32 cellular contexts compared by ENCODE assay signal in the genomic region with DNA sequence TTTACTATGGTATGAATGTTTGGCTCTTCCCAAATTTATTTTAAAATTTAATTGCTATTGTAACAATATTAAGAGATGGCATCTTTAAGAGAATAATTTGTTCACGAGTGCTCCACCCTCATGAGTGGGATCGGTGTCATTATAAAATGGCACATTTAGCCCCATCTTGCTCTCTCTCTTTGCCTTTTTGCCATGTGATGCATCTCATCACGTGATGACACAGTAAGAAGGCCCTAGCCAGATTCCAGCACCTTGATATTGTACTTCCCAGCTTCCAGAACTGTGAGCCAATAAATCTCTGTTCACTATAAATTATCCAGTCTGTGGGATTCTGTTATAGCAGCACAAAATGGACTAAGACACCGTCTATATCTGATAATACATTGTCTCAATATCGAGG.
"Had no signal": no experiment of that assay in that cellular context is flagged by ENCODE, and none has a peak within 500 bp of the region (broad histone marks: within the 10 kb centered on the region; RNA-seq: fewer than 3 reads in every experiment).

No MANE protein-coding gene starts in this region.

- H3K27ac Mint-ChIP-seq: naive thymus-derived CD4-positive, alpha-beta T cell; natural killer cell; nephron; progenitor cell of endocrine pancreas; stimulated activated naive CD8-positive, alpha-beta T cell treated with anti-CD3 and anti-CD28 coated beads, Interleukin-15, amount 100 ng/mL, for 72 hours had no signal

- H3K9me3 Mint-ChIP-seq: nephron, neural crest cell had no signal

- H3K4me3 ChIP-seq: ovary, psoas muscle, skin epidermis, smooth muscle cell, spleen, suprapubic skin, testis, tibial artery, transverse colon, upper lobe of left lung, vagina had no signal

- H3K4me1 Mint-ChIP-seq: naive thymus-derived CD4-positive, alpha-beta T cell; natural killer cell; neural crest cell; stimulated activated naive CD8-positive, alpha-beta T cell treated with anti-CD3 and anti-CD28 coated beads, Interleukin-15, amount 100 ng/mL, for 72 hours had no signal

- H3K4me2 ChIP-seq: smooth muscle cell had no signal

- H3K4me3 Mint-ChIP-seq: naive thymus-derived CD4-positive, alpha-beta T cell; natural killer cell; nephron; neural crest cell; stimulated activated memory B cell treated with anti-CD40 and anti-IgM and Interleukin-4, amounts not matched to agents 10 μg/mL and 1 μg/mL and 100 μg/mL, for 72 hours; stimulated activated naive CD8-positive, alpha-beta T cell treated with anti-CD3 and anti-CD28 coated beads, Interleukin-15, amount 100 ng/mL, for 72 hours had no signal

- H3K27me3 ChIP-seq: ovary, spleen, suprapubic skin, testis, tibial artery, transverse colon, upper lobe of left lung, vagina had no signal

- H3K36me3 ChIP-seq: ovary, spleen, suprapubic skin, tibial artery, transverse colon, upper lobe of left lung, vagina had no signal

- DNase-seq: naive thymus-derived CD4-positive, alpha-beta T cell; natural killer cell; occipital lobe; ovary; posterior cingulate gyrus; psoas muscle; right cardiac atrium; spleen; stimulated activated CD4-positive, alpha-beta T cell treated with anti-CD3 and anti-CD28 coated beads, Interleukin-12 subunit alpha, Interleukin-12 subunit beta, amount 100 ng/mL, for 4 hours; stimulated activated CD4-positive, alpha-beta T cell treated with anti-CD3 and anti-CD28 coated beads, Interleukin-1b, Interleukin-23, amount 100 ng/mL, for 48 hours; stimulated activated CD4-positive, alpha-beta T cell treated with anti-CD3 and anti-CD28 coated beads, Interleukin-4, amount 100 ng/mL, for 1 hour; stimulated activated CD4-positive, alpha-beta T cell treated with anti-CD3 and anti-CD28 coated beads, Interleukin-4, amount 100 ng/mL, for 4 hours; stimulated activated CD8-positive, alpha-beta memory T cell treated with anti-CD3 and anti-CD28 coated beads, Interleukin-4, amount 100 ng/mL, for 48 hours; stimulated activated naive CD4-positive, alpha-beta T cell; stimulated activated naive CD8-positive, alpha-beta T cell treated with anti-CD3 and anti-CD28 coated beads, Interleukin-15, amount 100 ng/mL, for 72 hours; stimulated activated naive CD8-positive, alpha-beta T cell treated with anti-CD3 and anti-CD28 coated beads, Interleukin-15, Interleukin-2, amounts not matched to agents 100 U/mL and 50 U/mL, for 24 hours; substantia nigra; testis; tibial artery; transverse colon; upper lobe of left lung had no signal

- H3K27me3 Mint-ChIP-seq: naive thymus-derived CD4-positive, alpha-beta T cell; progenitor cell of endocrine pancreas; stimulated activated memory B cell treated with anti-CD40 and anti-IgM and Interleukin-4, amounts not matched to agents 10 μg/mL and 1 μg/mL and 100 μg/mL, for 72 hours; stimulated activated naive CD8-positive, alpha-beta T cell treated with anti-CD3 and anti-CD28 coated beads, Interleukin-15, amount 100 ng/mL, for 72 hours had no signal

- H3K9ac ChIP-seq: parathyroid adenoma had no signal

- H3K36me3 Mint-ChIP-seq: naive thymus-derived CD4-positive, alpha-beta T cell; natural killer cell; stimulated activated memory B cell treated with anti-CD40 and anti-IgM and Interleukin-4, amounts not matched to agents 10 μg/mL and 1 μg/mL and 100 μg/mL, for 72 hours had no signal

- H3K27ac ChIP-seq: ovary, parathyroid adenoma, psoas muscle, skin epidermis, spleen, suprapubic skin, testis, tibial artery, transverse colon, upper lobe of left lung, vagina had no signal

- H3K9me3 ChIP-seq: ovary, psoas muscle, testis, tibial artery, transverse colon, upper lobe of left lung, vagina had no signal

- FAIRE-seq: urothelium cell line had no signal

- H3K4me1 ChIP-seq: parathyroid adenoma, psoas muscle, spleen, suprapubic skin, testis, tibial artery, transverse colon, upper lobe of left lung, vagina had no signal

- ATAC-seq: naive thymus-derived CD4-positive, alpha-beta T cell; natural killer cell; psoas muscle; right cardiac atrium; sciatic nerve; stimulated activated memory B cell treated with anti-CD40 and anti-IgM and Interleukin-4, amounts not matched to agents 10 μg/mL and 1 μg/mL and 100 μg/mL, for 72 hours; stimulated activated naive CD8-positive, alpha-beta T cell treated with anti-CD3 and anti-CD28 coated beads, Interleukin-15, amount 100 ng/mL, for 72 hours; stimulated activated naive CD8-positive, alpha-beta T cell treated with anti-CD3 and anti-CD28 coated beads, Interleukin-15, Interleukin-2, amounts not matched to agents 100 U/mL and 50 U/mL, for 24 hours had no signal

- H2AFZ ChIP-seq: parathyroid adenoma had no signal

- H3K79me2 ChIP-seq: parathyroid adenoma had no signal
